ENCODE assay signal across 9 cellular contexts in the genomic region with DNA sequence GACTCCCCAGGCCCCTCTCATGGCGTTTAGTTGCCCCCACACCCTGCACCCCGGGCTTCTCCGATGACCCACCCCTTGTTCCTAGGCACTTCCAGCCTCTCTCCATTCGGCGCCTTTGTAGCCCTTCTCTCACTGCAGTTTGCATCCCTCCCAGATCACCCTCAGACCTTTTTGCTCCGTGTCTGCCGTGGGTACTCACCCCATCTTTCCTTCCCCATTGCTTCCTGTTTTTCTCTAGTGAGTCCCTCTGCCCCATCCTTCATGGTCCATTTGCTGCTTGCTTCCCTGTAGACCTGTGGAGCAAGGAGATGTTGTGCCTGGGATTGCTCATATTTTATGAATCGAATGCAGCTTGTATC. TPM values are rescaled to one million over a fixed set of nuclear protein-coding genes. Genes with fewer than 3 reads are reported as not detected.
DNase-seq lines count a peak whose midpoint lies in the region; ATAC-seq, FAIRE-seq and TF ChIP-seq lines count a peak whose summit lies in the region.
"Had no signal": no experiment of that assay in that cellular context is flagged by ENCODE, and none has a peak within 500 bp of the region (broad histone marks: within the 10 kb centered on the region; RNA-seq: fewer than 3 reads in every experiment).

No MANE protein-coding gene starts in this region.

- peak overlapping the region; percentile 96 for H3K27ac Mint-ChIP-seq in activated naive CD8-positive, alpha-beta T cell

- POLR2A ChIA-PET in AG04450 (lab: Yijun Ruan, JAX) (interaction anchor here (0.6 to 0.9 kb wide), 4 partner anchors 73 to 662 kb away, joined by 3 to 6 read pairs (median 4); partner anchors contain the start of genes KNTC1 and RSRC2), HCT116 (lab: Charles Lee) (interaction anchor here (1.0 kb wide), 1 partner anchor 252 kb away, joined by 4 read pairs; the partner anchor contains the start of gene ZCCHC8)

- no peak for TF ChIP-seq RAD21 in HCT116 (IDR thresholded peaks at IDR 0.05; ENCODE audit: low read depth)

- no peaks in the 10 kb centered on the region; the same call in 1 of the 2 replicates for H3K9me3 ChIP-seq in AG04450 (ENCODE audit: control insufficient read depth, insufficient read depth, low read length)
- H3K9me3 ChIP-seq in HCT116 (ENCODE audit: control insufficient read depth in 1 of 2, insufficient read depth in 1 of 2, low read depth in 1 of 2, low read length in 2 of 2), result no peaks in the 10 kb centered on the region
- H3K9me3 ChIP-seq in keratinocyte (ENCODE audit: control insufficient read depth, low read depth, low read length), result no peaks in the 10 kb centered on the region
- no peaks in the 10 kb centered on the region for H3K9me3 ChIP-seq in suprapubic skin

- no peak for FAIRE-seq in keratinocyte (lab: Jason Lieb, UNC)

- TF ChIP-seq CTCF in AG04450 (IDR thresholded peaks at IDR 0.05; ENCODE audit: low read depth, low read length), result no peak
- TF ChIP-seq CTCF in HCT116 (IDR thresholded peaks at IDR 0.05 in 2 of 3, conservative IDR thresholded peaks at IDR 0.05 in 1 of 3; ENCODE audit: borderline replicate concordance in 1 of 3, insufficient read depth in 1 of 3, low read depth in 2 of 3, low read length in 2 of 3), result no peak
- no peak for TF ChIP-seq CTCF in keratinocyte (optimal IDR thresholded peaks at IDR 0.05 in 1 of 3, IDR thresholded peaks at IDR 0.05 in 1 of 3, conservative IDR thresholded peaks at IDR 0.05 in 1 of 3; ENCODE audit: extremely low read depth in 1 of 3, insufficient read depth in 2 of 3, low read length in 3 of 3)
- TF ChIP-seq CTCF in suprapubic skin (IDR thresholded peaks at IDR 0.05), result no peak

- H3K9me3 Mint-ChIP-seq in activated naive CD8-positive, alpha-beta T cell (ENCODE audit: low read depth), result no peaks in the 10 kb centered on the region

- H3K9ac ChIP-seq in HCT116 (ENCODE audit: low read length) (peak overlapping the region; percentile 86), keratinocyte (ENCODE audit: control insufficient read depth, extremely low read depth, insufficient read depth, low read length) (peak overlapping the region; percentile 92)

- no peaks in the 10 kb centered on the region for H4K20me1 ChIP-seq in HCT116 (ENCODE audit: insufficient read depth)
- H4K20me1 ChIP-seq in keratinocyte (ENCODE audit: control insufficient read depth, extremely low read depth, insufficient read depth, low read length), result no peaks in the 10 kb centered on the region

- H3K4me1 ChIP-seq in HCT116 (ENCODE audit: control insufficient read depth in 1 of 2, insufficient read depth in 2 of 2, low read length in 2 of 2) (peaks cover 5 to 14% of the 10 kb centered on the region in 2 experiments; a peak in 3 of 4 replicates), keratinocyte (ENCODE audit: control insufficient read depth, extremely low read depth, insufficient read depth, low read length) (peaks cover 10% of the 10 kb centered on the region), suprapubic skin (peaks cover 24% of the 10 kb centered on the region)

- H3K79me2 ChIP-seq in HCT116 (ENCODE audit: insufficient read depth, low read length) (peaks cover 52% of the 10 kb centered on the region), keratinocyte (ENCODE audit: control insufficient read depth, insufficient read depth, low read length) (peaks cover 50% of the 10 kb centered on the region)

- TF ChIP-seq POLR2A in HCT116 (IDR thresholded peaks at IDR 0.05; ENCODE audit: borderline replicate concordance, extremely low read depth, insufficient read depth, insufficient read length), result no peak
- no peak for TF ChIP-seq POLR2A in suprapubic skin (IDR thresholded peaks at IDR 0.05)

- RAD21 ChIA-PET in HCT116 (lab: Charles Lee; ENCODE audit: low non-redundant PET in 1 of 2, low total read pairs in 2 of 2, uncharacterized antibody in 2 of 2, unreplicated experiment in 2 of 2), result interaction anchor here (1.0 to 1.4 kb wide), 2 partner anchors 115 kb away, joined by 3 to 6 read pairs; no protein-coding TSS in a partner anchor

- H3K4me3 Mint-ChIP-seq in activated naive CD8-positive, alpha-beta T cell, result peak overlapping the region; percentile 97

- 4% methylated on average over 8 of the region's 8 CpGs for WGBS in suprapubic skin

- H3K36me3 ChIP-seq in HCT116 (ENCODE audit: control insufficient read depth in 1 of 2, insufficient read depth in 2 of 2, low read length in 2 of 2) (peaks cover 27 to 36% of the 10 kb centered on the region in 2 experiments), keratinocyte (ENCODE audit: control insufficient read depth in 2 of 2, extremely low read depth in 1 of 2, insufficient read depth in 2 of 2, low read length in 2 of 2) (peaks cover 5 to 28% of the 10 kb centered on the region in 2 experiments), suprapubic skin (peaks cover 36% of the 10 kb centered on the region)

- H3K9me2 ChIP-seq in HCT116 (ENCODE audit: insufficient read depth), result no peaks in the 10 kb centered on the region

- no TSS peak for BruUV-seq in HCT116 (replicated peaks; lab: Mats Ljungman, UMichigan)

- no peak for TF ChIP-seq EP300 in suprapubic skin (IDR thresholded peaks at IDR 0.05)

- ATAC-seq in HCT116, result no peak; the same call in 1 of the 2 replicates
- no peak for ATAC-seq in GM21786 (IDR thresholded peaks at IDR 0.05; ENCODE audit: unreplicated experiment)

- dilution Hi-C loops in keratinocyte (cut with MboI; ENCODE audit: extremely low pct_ligation_motif_present, low sequenced_read_pairs), result loop anchor here (10.0 kb wide), 1 partner anchor 118 kb away; no protein-coding TSS in a partner anchor

- H3K9me1 ChIP-seq in keratinocyte (ENCODE audit: control insufficient read depth, extremely low read depth, insufficient read depth, low read length), result peaks cover 2% of the 10 kb centered on the region

- no peaks in the 10 kb centered on the region for H3K27me3 Mint-ChIP-seq in activated naive CD8-positive, alpha-beta T cell

- DNase-seq in AG04450 (ENCODE audit: low read depth, low spot score), result no peak
- DNase-seq in HCT116 (ENCODE audit: low read depth, low spot score), result no peak
- DNase-seq in keratinocyte (ENCODE audit: low read depth, low spot score), result no peak
- no peak for DNase-seq in suprapubic skin (ENCODE audit: low spot score in 2 of 2)
- no peak for DNase-seq in amygdala (lab: John Stamatoyannopoulos, UW)
- DNase-seq in activated gamma-delta T cell (lab: John Stamatoyannopoulos, UW), result no peak

- H2AFZ ChIP-seq in HCT116 (ENCODE audit: low read depth, low read length, poor library complexity, severe bottlenecking) (no peak overlapping the region), keratinocyte (ENCODE audit: control insufficient read depth, low read length) (peak overlapping the region; percentile 80)

- peaks cover 51% of the 10 kb centered on the region for H3K4me1 Mint-ChIP-seq in activated naive CD8-positive, alpha-beta T cell (ENCODE audit: low read depth)

- H3K27me3 ChIP-seq in AG04450 (ENCODE audit: control insufficient read depth, insufficient read depth, low read length) (no peaks in the 10 kb centered on the region), HCT116 (ENCODE audit: insufficient read depth, low read length) (no peaks in the 10 kb centered on the region), keratinocyte (ENCODE audit: control insufficient read depth, extremely low read depth, insufficient read depth, low read length) (no peaks in the 10 kb centered on the region), suprapubic skin (no peaks in the 10 kb centered on the region)

- intact Hi-C loops in HCT116 (cut with micrococcal nuclease), result loop anchor here (2.0 kb wide), 1 partner anchor 416 kb away; no protein-coding TSS in a partner anchor

- peak overlapping the region; percentile 83 for H3K27ac ChIP-seq in AG04450 (ENCODE audit: low read depth, low read length)
- H3K27ac ChIP-seq in HCT116 (ENCODE audit: low read depth, low read length), result peak overlapping the region; percentile 77
- peak overlapping the region; percentile 89 for H3K27ac ChIP-seq in keratinocyte (ENCODE audit: control insufficient read depth, insufficient read depth, low read length)
- H3K27ac ChIP-seq in suprapubic skin, result peak overlapping the region; percentile 79

- H3K4me3 ChIP-seq in AG04450 (ENCODE audit: low read depth, low read length) (peak overlapping the region; percentile 96), HCT116 (replicated peaks in 1 of 2; ENCODE audit: low read depth in 1 of 2, low read length in 2 of 2) (peak overlapping the region; percentile 90 to 99), keratinocyte (ENCODE audit: control insufficient read depth in 2 of 3, extremely low read depth in 1 of 3, insufficient read depth in 2 of 3, low read depth in 1 of 3, low read length in 3 of 3) (peak overlapping the region; percentile 82 to 88 (median 83)), suprapubic skin (peak overlapping the region; percentile 66)

- H3K4me2 ChIP-seq in HCT116 (ENCODE audit: low read length) (peak overlapping the region; percentile 80), keratinocyte (ENCODE audit: control insufficient read depth, extremely low read depth, insufficient read depth, low read depth, low read length) (peak overlapping the region; percentile 94)

- CTCF ChIA-PET in AG04450 (lab: Charles Lee), result interaction anchor here (0.9 to 3.2 kb wide), 4 partner anchors 9 to 117 kb away, joined by 3 to 45 read pairs (median 4); no protein-coding TSS in a partner anchor
- CTCF ChIA-PET in HCT116 (lab: Charles Lee), result interaction anchor here (1.4 kb wide), 1 partner anchor 111 kb away, joined by 3 read pairs; no protein-coding TSS in a partner anchor

- H3K36me3 Mint-ChIP-seq in activated naive CD8-positive, alpha-beta T cell, result peaks cover 12% of the 10 kb centered on the region

RNA-seq across cellular contexts. Expression of gene DENR, which starts 0.6 kb away (rescaled TPM):
- polyA plus RNA-seq in AG04450 (2011; rRNA removed) (34.8 and 47.8 TPM in 2 replicates), keratinocyte (31.1 to 59.8 TPM (median 37.8 TPM) in 3 replicates)
- 12.8 and 17.4 TPM in 2 replicates for polyA minus RNA-seq in AG04450 (2011; rRNA and poly(A)+ RNA removed)
- total RNA-seq in HCT116 (2021; ENCODE audit: unreplicated experiment) (59.1 TPM), suprapubic skin (10 to 100 TPM; 18.5 to 37.1 (median 20.5) TPM)
- 15.0 and 20.7 TPM in 2 replicates for polyA plus RNA-seq in HCT116 (2012)
- polyA plus RNA-seq in keratinocyte (2011; ENCODE audit: low read depth), result 135 TPM
- polyA plus RNA-seq in keratinocyte (2011; cell fraction: cytosol; rRNA removed), result 37.4 and 53.6 TPM in 2 replicates
- 25.7 and 34.7 TPM in 2 replicates for polyA plus RNA-seq in keratinocyte (2011; cell fraction: nucleus; rRNA removed)
- polyA plus RNA-seq in keratinocyte (2012; ENCODE audit: low replicate concordance), result 36.3 and 52.4 TPM in 2 replicates
- 7.7 to 19.5 TPM (median 9.3 TPM) in 3 replicates for polyA minus RNA-seq in keratinocyte
- 18.2 TPM for polyA minus RNA-seq in keratinocyte (2011; cell fraction: cytosol; rRNA and poly(A)+ RNA removed)
- polyA minus RNA-seq in keratinocyte (2011; cell fraction: nucleus; rRNA and poly(A)+ RNA removed), result 8.3 and 13.5 TPM in 2 replicates

RNA-seq across cellular contexts. Expression of gene CCDC62, which starts 21.2 kb away (rescaled TPM):
- polyA plus RNA-seq in AG04450 (2011; rRNA removed) (0.06 and 0.10 TPM in 2 replicates), keratinocyte (0.17 to 0.35 TPM (median 0.23 TPM) in 3 replicates)
- 0.09 and 0.26 TPM in 2 replicates for polyA minus RNA-seq in AG04450 (2011; rRNA and poly(A)+ RNA removed)
- total RNA-seq in HCT116 (2021; ENCODE audit: unreplicated experiment) (1.7 TPM), suprapubic skin (1 to 10 TPM in 1 of 4 donors, under 1 TPM in 2, not detected in 1; 0.36 to 2.1 (median 0.38) TPM)
- polyA plus RNA-seq in HCT116 (2012), result 0.24 and 0.48 TPM in 2 replicates
- 1.2 TPM for polyA plus RNA-seq in keratinocyte (2011; ENCODE audit: low read depth)
- polyA plus RNA-seq in keratinocyte (2011; cell fraction: cytosol; rRNA removed), result 0.08 and 0.21 TPM in 2 replicates
- 0.91 and 1.1 TPM in 2 replicates for polyA plus RNA-seq in keratinocyte (2011; cell fraction: nucleus; rRNA removed)
- polyA plus RNA-seq in keratinocyte (2012; ENCODE audit: low replicate concordance), result 0.11 and 0.41 TPM in 2 replicates
- 0.10 to 0.45 TPM in 2 of 3 replicates, not detected in the other for polyA minus RNA-seq in keratinocyte
- 1.2 TPM for polyA minus RNA-seq in keratinocyte (2011; cell fraction: cytosol; rRNA and poly(A)+ RNA removed)
- polyA minus RNA-seq in keratinocyte (2011; cell fraction: nucleus; rRNA and poly(A)+ RNA removed), result 0.11 and 0.70 TPM in 2 replicates

RNA-seq across cellular contexts. Expression of gene HCAR1, which starts 22.5 kb away (rescaled TPM):
- polyA plus RNA-seq in AG04450 (2011; rRNA removed) (0.02 and 0.05 TPM in 2 replicates), keratinocyte (0.03 to 0.10 TPM (median 0.07 TPM) in 3 replicates)
- 0.09 and 0.14 TPM in 2 replicates for polyA minus RNA-seq in AG04450 (2011; rRNA and poly(A)+ RNA removed)
- total RNA-seq in HCT116 (2021; ENCODE audit: unreplicated experiment) (not detected), suprapubic skin (under 1 TPM; 0.10 to 0.89 (median 0.29) TPM)
- polyA plus RNA-seq in HCT116 (2012), result not detected in 2 replicates
- polyA plus RNA-seq in keratinocyte (2011; ENCODE audit: low read depth), result not detected
- polyA plus RNA-seq in keratinocyte (2011; cell fraction: cytosol; rRNA removed), result 0.02 and 0.04 TPM in 2 replicates
- polyA plus RNA-seq in keratinocyte (2011; cell fraction: nucleus; rRNA removed), result 0.08 and 0.15 TPM in 2 replicates
- 0.16 TPM in 1 of 2 replicates, not detected in the other for polyA plus RNA-seq in keratinocyte (2012; ENCODE audit: low replicate concordance)
- 0.10 to 0.36 TPM (median 0.20 TPM) in 3 replicates for polyA minus RNA-seq in keratinocyte
- polyA minus RNA-seq in keratinocyte (2011; cell fraction: cytosol; rRNA and poly(A)+ RNA removed), result not detected
- polyA minus RNA-seq in keratinocyte (2011; cell fraction: nucleus; rRNA and poly(A)+ RNA removed), result not detected in 2 replicates

RNA-seq across cellular contexts. Expression of gene HCAR3, which starts 36.6 kb away (rescaled TPM):
- polyA plus RNA-seq in AG04450 (2011; rRNA removed), result not detected in 2 replicates
- not detected in 2 replicates for polyA minus RNA-seq in AG04450 (2011; rRNA and poly(A)+ RNA removed)
- total RNA-seq in HCT116 (2021; ENCODE audit: unreplicated experiment), result not detected
- polyA plus RNA-seq in HCT116 (2012), result 0.05 TPM in 1 of 2 replicates, not detected in the other
- 2.8 to 13.9 TPM (median 12.1 TPM) in 3 replicates for polyA plus RNA-seq in keratinocyte
- 5.5 TPM for polyA plus RNA-seq in keratinocyte (2011; ENCODE audit: low read depth)
- polyA plus RNA-seq in keratinocyte (2011; cell fraction: cytosol; rRNA removed), result 3.0 and 3.2 TPM in 2 replicates
- polyA plus RNA-seq in keratinocyte (2011; cell fraction: nucleus; rRNA removed), result 31.3 and 43.0 TPM in 2 replicates
- 1.8 and 9.0 TPM in 2 replicates for polyA plus RNA-seq in keratinocyte (2012; ENCODE audit: low replicate concordance)
- polyA minus RNA-seq in keratinocyte, result 1.6 to 30.6 TPM (median 17.7 TPM) in 3 replicates
- polyA minus RNA-seq in keratinocyte (2011; cell fraction: cytosol; rRNA and poly(A)+ RNA removed), result 1.5 TPM
- 14.2 and 20.9 TPM in 2 replicates for polyA minus RNA-seq in keratinocyte (2011; cell fraction: nucleus; rRNA and poly(A)+ RNA removed)
- total RNA-seq in suprapubic skin, result 10 to 100 TPM in 3 of 4 donors, 1 to 10 TPM in 1; 5.3 to 19.1 (median 14.3) TPM
- total RNA-seq: pulmonary artery endothelial cell had no signal

RNA-seq across cellular contexts. Expression of gene HCAR2, which starts 50.0 kb away (rescaled TPM):
- polyA plus RNA-seq in AG04450 (2011; rRNA removed), result not detected in 2 replicates
- not detected in 2 replicates for polyA minus RNA-seq in AG04450 (2011; rRNA and poly(A)+ RNA removed)
- total RNA-seq in HCT116 (2021; ENCODE audit: unreplicated experiment), result not detected
- not detected in 2 replicates for polyA plus RNA-seq in HCT116 (2012)
- 8.8 to 30.1 TPM (median 18.3 TPM) in 3 replicates for polyA plus RNA-seq in keratinocyte
- 5.5 TPM for polyA plus RNA-seq in keratinocyte (2011; ENCODE audit: low read depth)
- polyA plus RNA-seq in keratinocyte (2011; cell fraction: cytosol; rRNA removed), result 5.5 and 6.0 TPM in 2 replicates
- 55.9 and 66.7 TPM in 2 replicates for polyA plus RNA-seq in keratinocyte (2011; cell fraction: nucleus; rRNA removed)
- polyA plus RNA-seq in keratinocyte (2012; ENCODE audit: low replicate concordance), result 5.0 and 14.9 TPM in 2 replicates
- polyA minus RNA-seq in keratinocyte, result 10.9 to 46.7 TPM (median 20.8 TPM) in 3 replicates
- 2.7 TPM for polyA minus RNA-seq in keratinocyte (2011; cell fraction: cytosol; rRNA and poly(A)+ RNA removed)
- polyA minus RNA-seq in keratinocyte (2011; cell fraction: nucleus; rRNA and poly(A)+ RNA removed), result 30.8 and 36.6 TPM in 2 replicates
- total RNA-seq in suprapubic skin, result 10 to 100 TPM; 13.8 to 25.8 (median 21.5) TPM
- total RNA-seq: pulmonary artery endothelial cell had no signal
